28 cellular contexts compared by ENCODE assay signal in genomic region chr14:72636871-72637270, GRCh38.
"Had no signal": no experiment of that assay in that cellular context is flagged by ENCODE, and none has a peak within 500 bp of the region (broad histone marks: within the 10 kb centered on the region; RNA-seq: fewer than 3 reads in every experiment).

No MANE protein-coding gene starts in this region.

- H3K4me1 ChIP-seq: prostate gland, tibial nerve, uterus had no signal

- H3K27ac ChIP-seq: ovary, prostate gland, skin epidermis, tibial nerve, uterus, WERI-Rb-1 had no signal

- H3K36me3 Mint-ChIP-seq: activated naive CD4-positive, alpha-beta T cell treated with anti-CD3 and anti-CD28 coated beads, Interleukin-2, amount 50 U/mL, for 24 hours; brain had no signal

- H3K27me3 Mint-ChIP-seq: activated naive CD4-positive, alpha-beta T cell treated with anti-CD3 and anti-CD28 coated beads, Interleukin-2, amount 50 U/mL, for 24 hours; stimulated activated naive CD8-positive, alpha-beta T cell treated with anti-CD3 and anti-CD28 coated beads, Interleukin-15, amount 100 ng/mL, for 72 hours had no signal

- H3K9me3 ChIP-seq: ovary, prostate gland, uterus had no signal

- H3K4me1 Mint-ChIP-seq: activated naive CD4-positive, alpha-beta T cell treated with anti-CD3 and anti-CD28 coated beads, Interleukin-2, amount 50 U/mL, for 24 hours; stimulated activated naive CD8-positive, alpha-beta T cell treated with anti-CD3 and anti-CD28 coated beads, Interleukin-15, amount 100 ng/mL, for 72 hours had no signal

- H3K27me3 ChIP-seq: ovary, tibial nerve, uterus had no signal

- H3K36me3 ChIP-seq: ovary, prostate gland, tibial nerve, uterus, WERI-Rb-1 had no signal

- H3K4me3 ChIP-seq: ovary, prostate gland, skin epidermis, tibial nerve, uterus had no signal

- DNase-seq: activated CD4-positive, alpha-beta T cell treated with anti-CD3 and anti-CD28 coated beads, Interleukin-2, amount 10 ng/mL, durations not matched to agents 7 days and 5 days; activated CD4-positive, CD25-positive, alpha-beta regulatory T cell treated with anti-CD3 and anti-CD28 coated beads, Interleukin-2, amount 50 U/mL, for 72 hours; activated CD8-positive, alpha-beta T cell treated with anti-CD3 and anti-CD28 coated beads for 36 hours; activated gamma-delta T cell treated with Interleukin-2 at 50 U/mL for 16 hours; activated T-cell treated with anti-CD3 and anti-CD28 coated beads, Interleukin-2, amount 50 U/mL, for 1 hour; anterior cingulate cortex; caudate nucleus; effector CD8-positive, alpha-beta T cell; erythroblast; foreskin melanocyte; glutamatergic neuron; hypothalamus; left ventricle myocardium superior; mammary epithelial cell; midbrain; ovary; right cardiac atrium; stimulated activated CD4-positive, alpha-beta T cell treated with anti-CD3 and anti-CD28 coated beads, Interleukin-1b, Interleukin-23, amount 100 ng/mL, for 48 hours; stimulated activated naive CD8-positive, alpha-beta T cell treated with anti-CD3 and anti-CD28 coated beads, Interleukin-15, amount 100 ng/mL, for 72 hours; uterus; WERI-Rb-1 had no signal

- ATAC-seq: activated CD8-positive, alpha-beta T cell treated with anti-CD3 and anti-CD28 coated beads for 36 hours; left ventricle myocardium superior; natural killer cell treated with Interleukin-12 subunit alpha and Interleukin-12 subunit beta and Interleukin-15 and Interleukin-18, amount 100 ng/mL, for 72 hours; right cardiac atrium; stimulated activated naive CD8-positive, alpha-beta T cell treated with anti-CD3 and anti-CD28 coated beads, Interleukin-15, amount 100 ng/mL, for 72 hours had no signal

- H3K4me3 Mint-ChIP-seq: activated CD4-positive, alpha-beta T cell treated with anti-CD3 and anti-CD28 coated beads, Interleukin-2, amount 10 ng/mL, durations not matched to agents 7 days and 5 days; activated CD8-positive, alpha-beta T cell treated with anti-CD3 and anti-CD28 coated beads for 36 hours; activated naive CD4-positive, alpha-beta T cell treated with anti-CD3 and anti-CD28 coated beads, Interleukin-2, amount 50 U/mL, for 24 hours; brain; dendritic cell treated with granulocyte-macrophage colony-stimulating factor and Interleukin-4, amounts not matched to agents 40 ng/mL and 50 ng/mL, for 4 days; natural killer cell treated with Interleukin-12 subunit alpha and Interleukin-12 subunit beta and Interleukin-15 and Interleukin-18, amount 100 ng/mL, for 72 hours; stimulated activated naive CD8-positive, alpha-beta T cell treated with anti-CD3 and anti-CD28 coated beads, Interleukin-15, amount 100 ng/mL, for 72 hours had no signal

- H3K27ac Mint-ChIP-seq: activated CD4-positive, alpha-beta T cell treated with anti-CD3 and anti-CD28 coated beads, Interleukin-2, amount 10 ng/mL, durations not matched to agents 7 days and 5 days; activated CD8-positive, alpha-beta T cell treated with anti-CD3 and anti-CD28 coated beads for 36 hours; activated naive CD4-positive, alpha-beta T cell treated with anti-CD3 and anti-CD28 coated beads, Interleukin-2, amount 50 U/mL, for 24 hours; brain; dendritic cell treated with granulocyte-macrophage colony-stimulating factor and Interleukin-4, amounts not matched to agents 40 ng/mL and 50 ng/mL, for 4 days; stimulated activated naive CD8-positive, alpha-beta T cell treated with anti-CD3 and anti-CD28 coated beads, Interleukin-15, amount 100 ng/mL, for 72 hours had no signal

- H3K9me3 Mint-ChIP-seq: activated CD8-positive, alpha-beta T cell treated with anti-CD3 and anti-CD28 coated beads for 36 hours; activated naive CD4-positive, alpha-beta T cell treated with anti-CD3 and anti-CD28 coated beads, Interleukin-2, amount 50 U/mL, for 24 hours had no signal
